In genomic region chr1:236868625-236869467, GRCh38 we compare ENCODE assay signal across 9 cellular contexts.
DNase-seq lines count a peak whose midpoint lies in the region; ATAC-seq and TF ChIP-seq lines count a peak whose summit lies in the region.
"Had no signal": no experiment of that assay in that cellular context is flagged by ENCODE, and none has a peak within 500 bp of the region (broad histone marks: within the 10 kb centered on the region; RNA-seq: fewer than 3 reads in every experiment).

No MANE protein-coding gene starts in this region.

- H3K4me1 Mint-ChIP-seq in activated CD4-positive, alpha-beta memory T cell treated with anti-CD3 and anti-CD28 coated beads, Interleukin-2, amount 10 ng/mL, durations not matched to agents 7 days and 5 days: peaks cover 9% of the 10 kb centered on the region
- H3K4me1 Mint-ChIP-seq: IgD-negative memory B cell had no signal

- DNase-seq in AG08396 (ENCODE audit: low spot score): peak; percentile 63
- peak; percentile 9 for DNase-seq in NCI-H446 treated with DMSO at 0.1 percent for 48 hours (lab: John Stamatoyannopoulos, UW)
- peak; percentile 53 for DNase-seq in activated CD4-positive, alpha-beta memory T cell treated with anti-CD3 and anti-CD28 coated beads, Interleukin-2, amount 10 ng/mL, durations not matched to agents 7 days and 5 days
- DNase-seq in fibroblast of peridontal ligament (ENCODE audit: extremely low read depth): peak; percentile 72
- DNase-seq in retinal pigment epithelial cell (ENCODE audit: low read depth): peak; percentile 25
- no peak for DNase-seq in mesenteric fat pad (ENCODE audit: low spot score)

- H3K27ac Mint-ChIP-seq in activated CD4-positive, alpha-beta memory T cell treated with anti-CD3 and anti-CD28 coated beads, Interleukin-2, amount 10 ng/mL, durations not matched to agents 7 days and 5 days: no peak overlapping the region
- H3K27ac Mint-ChIP-seq: IgD-negative memory B cell had no signal

- no peaks in the 10 kb centered on the region for H3K27me3 Mint-ChIP-seq in activated CD4-positive, alpha-beta memory T cell treated with anti-CD3 and anti-CD28 coated beads, Interleukin-2, amount 10 ng/mL, durations not matched to agents 7 days and 5 days
- H3K27me3 Mint-ChIP-seq: IgD-negative memory B cell had no signal

- no peak overlapping the region for H3K4me3 Mint-ChIP-seq in activated CD4-positive, alpha-beta memory T cell treated with anti-CD3 and anti-CD28 coated beads, Interleukin-2, amount 10 ng/mL, durations not matched to agents 7 days and 5 days
- H3K4me3 Mint-ChIP-seq: IgD-negative memory B cell had no signal

- TF ChIP-seq CTCF in retinal pigment epithelial cell (conservative IDR thresholded peaks at IDR 0.05; ENCODE audit: low read depth, low read length): peak; percentile 98

- ATAC-seq in GM18499 (IDR thresholded peaks at IDR 0.05; ENCODE audit: insufficient read depth, unreplicated experiment): peak; percentile 44
- peak; percentile 76 for ATAC-seq in HG02884 (IDR thresholded peaks at IDR 0.05; ENCODE audit: unreplicated experiment)

- H3K4me3 ChIP-seq in retinal pigment epithelial cell (ENCODE audit: low read length): no peak overlapping the region

- H3K36me3 Mint-ChIP-seq in activated CD4-positive, alpha-beta memory T cell treated with anti-CD3 and anti-CD28 coated beads, Interleukin-2, amount 10 ng/mL, durations not matched to agents 7 days and 5 days (ENCODE audit: low read depth): peaks cover 26% of the 10 kb centered on the region

- CTCF ChIA-PET in activated CD4-positive, alpha-beta memory T cell treated with anti-CD3 and anti-CD28 coated beads, Interleukin-2, amount 10 ng/mL, durations not matched to agents 7 days and 5 days (lab: Charles Lee): interaction anchor here (0.8 to 2.2 kb wide), 5 partner anchors 18 to 266 kb away, joined by 3 to 18 read pairs (median 4); partner anchors contain the start of gene HEATR1

- POLR2A ChIA-PET in activated CD4-positive, alpha-beta memory T cell treated with anti-CD3 and anti-CD28 coated beads, Interleukin-2, amount 10 ng/mL, durations not matched to agents 7 days and 5 days (lab: Charles Lee): no interaction called here

- no peaks in the 10 kb centered on the region for H3K9me3 Mint-ChIP-seq in activated CD4-positive, alpha-beta memory T cell treated with anti-CD3 and anti-CD28 coated beads, Interleukin-2, amount 10 ng/mL, durations not matched to agents 7 days and 5 days
- H3K9me3 Mint-ChIP-seq: IgD-negative memory B cell had no signal
